ENCODE assay signal across 24 cellular contexts in genomic region chr7:95255691-95256090, GRCh38.
DNase-seq lines count a peak whose midpoint lies in the region; ATAC-seq and TF ChIP-seq lines count a peak whose summit lies in the region.
"Had no signal": no experiment of that assay in that cellular context is flagged by ENCODE, and none has a peak within 500 bp of the region (broad histone marks: within the 10 kb centered on the region; RNA-seq: fewer than 3 reads in every experiment).

No MANE protein-coding gene starts in this region.

- no peak overlapping the region for H2AFZ ChIP-seq in PC-3 (ENCODE audit: low read length)

- BruUV-seq in PC-3 (replicated peaks; lab: Mats Ljungman, UMichigan): no TSS peak

- no peak overlapping the region for H3K4me3 Mint-ChIP-seq in activated T-cell treated with anti-CD3 and anti-CD28 coated beads, Interleukin-2, amount 50 U/mL, for 72 hours
- H3K4me3 Mint-ChIP-seq in activated T-cell treated with anti-CD3 and anti-CD28 coated beads, Interleukin-2, amount 50 U/mL, for 24 hours: no peak overlapping the region
- H3K4me3 Mint-ChIP-seq in activated T-helper 17 cell treated with anti-CD3 and anti-CD28 coated beads, Interleukin-2, amount 50 U/mL, for 72 hours: no peak overlapping the region
- no peak overlapping the region for H3K4me3 Mint-ChIP-seq in stimulated activated effector memory CD8-positive, alpha-beta T cell treated with anti-CD3 and anti-CD28 coated beads, Interleukin-12 subunit alpha, Interleukin-12 subunit beta, amount 100 ng/mL, for 72 hours
- H3K4me3 Mint-ChIP-seq: CD14-positive monocyte; CD4-positive, alpha-beta T cell; CD8-positive, alpha-beta memory T cell; HFFc6 had no signal

- TF ChIP-seq CTCF in PC-3 (conservative IDR thresholded peaks at IDR 0.05; ENCODE audit: low read depth, low read length) (no peak), gastroesophageal sphincter (IDR thresholded peaks at IDR 0.05) (no peak)

- H3K4me1 ChIP-seq in PC-3 (ENCODE audit: insufficient read depth, low read length) (0 out of 2 replicates have a peak, but pooled peaks cover 3% of the 10 kb centered on the region), gastroesophageal sphincter (no peaks in the 10 kb centered on the region)
- H3K4me1 ChIP-seq: BE2C; BLaER1 treated with 17β-estradiol and CSF1 and Interleukin-3, amounts not matched to agents 10 nM and 100 nM; HAP-1 had no signal

- no peaks in the 10 kb centered on the region for H3K27me3 ChIP-seq in PC-3 (ENCODE audit: low read length)
- H3K27me3 ChIP-seq in gastroesophageal sphincter: no peaks in the 10 kb centered on the region
- H3K27me3 ChIP-seq: BE2C; BLaER1 treated with 17β-estradiol and CSF1 and Interleukin-3, amounts not matched to agents 10 nM and 100 nM had no signal

- H3K4me2 ChIP-seq in PC-3 (ENCODE audit: low read length): no peak overlapping the region
- H3K4me2 ChIP-seq: A549; BLaER1 treated with 17β-estradiol and CSF1 and Interleukin-3, amounts not matched to agents 10 nM and 100 nM had no signal

- H3K9me3 Mint-ChIP-seq in activated T-cell treated with anti-CD3 and anti-CD28 coated beads, Interleukin-2, amount 50 U/mL, for 72 hours: no peaks in the 10 kb centered on the region
- no peaks in the 10 kb centered on the region for H3K9me3 Mint-ChIP-seq in activated T-cell treated with anti-CD3 and anti-CD28 coated beads, Interleukin-2, amount 50 U/mL, for 24 hours
- no peaks in the 10 kb centered on the region for H3K9me3 Mint-ChIP-seq in activated T-helper 17 cell treated with anti-CD3 and anti-CD28 coated beads, Interleukin-2, amount 50 U/mL, for 72 hours
- no peaks in the 10 kb centered on the region for H3K9me3 Mint-ChIP-seq in stimulated activated effector memory CD8-positive, alpha-beta T cell treated with anti-CD3 and anti-CD28 coated beads, Interleukin-12 subunit alpha, Interleukin-12 subunit beta, amount 100 ng/mL, for 72 hours
- H3K9me3 Mint-ChIP-seq: CD4-positive, alpha-beta T cell; HFFc6 had no signal

- no peak overlapping the region for H3K27ac Mint-ChIP-seq in activated T-cell treated with anti-CD3 and anti-CD28 coated beads, Interleukin-2, amount 50 U/mL, for 72 hours
- H3K27ac Mint-ChIP-seq in activated T-cell treated with anti-CD3 and anti-CD28 coated beads, Interleukin-2, amount 50 U/mL, for 24 hours: no peak overlapping the region
- H3K27ac Mint-ChIP-seq in activated T-helper 17 cell treated with anti-CD3 and anti-CD28 coated beads, Interleukin-2, amount 50 U/mL, for 72 hours: no peak overlapping the region
- no peak overlapping the region for H3K27ac Mint-ChIP-seq in stimulated activated effector memory CD8-positive, alpha-beta T cell treated with anti-CD3 and anti-CD28 coated beads, Interleukin-12 subunit alpha, Interleukin-12 subunit beta, amount 100 ng/mL, for 72 hours
- H3K27ac Mint-ChIP-seq: CD14-positive monocyte; CD4-positive, alpha-beta T cell; CD8-positive, alpha-beta memory T cell; HFFc6 had no signal

- no peak for TF ChIP-seq POLR2A in gastroesophageal sphincter (IDR thresholded peaks at IDR 0.05)

- intact Hi-C loops in PC-3 (cut with micrococcal nuclease): no loop called here

- peak; percentile 52 to 93 for ATAC-seq in activated T-cell treated with anti-CD3 and anti-CD28 coated beads, Interleukin-2, amount 50 U/mL, for 72 hours (replicated peaks in 1 of 2)
- ATAC-seq in PC-3: peak; percentile 22; the same call in 1 of the 2 replicates
- peak; percentile 26 for ATAC-seq in activated T-helper 17 cell treated with anti-CD3 and anti-CD28 coated beads, Interleukin-2, amount 50 U/mL, for 72 hours (replicated peaks)
- ATAC-seq in stimulated activated effector memory CD8-positive, alpha-beta T cell treated with anti-CD3 and anti-CD28 coated beads, Interleukin-12 subunit alpha, Interleukin-12 subunit beta, amount 100 ng/mL, for 72 hours: peak; percentile 77
- ATAC-seq in gastroesophageal sphincter: no peak
- ATAC-seq: A549, GM12878 had no signal

- no peaks in the 10 kb centered on the region for H3K79me2 ChIP-seq in PC-3 (ENCODE audit: low read length)

- H3K36me3 ChIP-seq in PC-3 (ENCODE audit: low read depth, low read length) (no peaks in the 10 kb centered on the region), gastroesophageal sphincter (peaks cover 0 to 10% of the 10 kb centered on the region in 2 donors)
- H3K36me3 ChIP-seq: BE2C; BLaER1 treated with 17β-estradiol and CSF1 and Interleukin-3, amounts not matched to agents 10 nM and 100 nM; HAP-1 had no signal

- H3K9me3 ChIP-seq in PC-3 (ENCODE audit: low read length) (no peaks in the 10 kb centered on the region), gastroesophageal sphincter (no peaks in the 10 kb centered on the region)
- H3K9me3 ChIP-seq: A549; BE2C; BLaER1 treated with 17β-estradiol and CSF1 and Interleukin-3, amounts not matched to agents 10 nM and 100 nM; HAP-1 had no signal

- no peaks in the 10 kb centered on the region for H4K20me1 ChIP-seq in PC-3 (ENCODE audit: low read length)
- H4K20me1 ChIP-seq: BLaER1 treated with 17β-estradiol and CSF1 and Interleukin-3, amounts not matched to agents 10 nM and 100 nM had no signal

- no peaks in the 10 kb centered on the region for H3F3A ChIP-seq in PC-3 (ENCODE audit: low read length, unreplicated experiment)

- H3K27me3 Mint-ChIP-seq in activated T-cell treated with anti-CD3 and anti-CD28 coated beads, Interleukin-2, amount 50 U/mL, for 72 hours (ENCODE audit: low read depth): peaks cover 20% of the 10 kb centered on the region
- peaks cover 2% of the 10 kb centered on the region for H3K27me3 Mint-ChIP-seq in activated T-cell treated with anti-CD3 and anti-CD28 coated beads, Interleukin-2, amount 50 U/mL, for 24 hours
- peaks cover 3% of the 10 kb centered on the region for H3K27me3 Mint-ChIP-seq in activated T-helper 17 cell treated with anti-CD3 and anti-CD28 coated beads, Interleukin-2, amount 50 U/mL, for 72 hours
- H3K27me3 Mint-ChIP-seq: CD4-positive, alpha-beta T cell had no signal

- no peak for DNase-seq in activated T-cell treated with anti-CD3 and anti-CD28 coated beads, Interleukin-2, amount 50 U/mL, for 72 hours
- DNase-seq in activated T-cell treated with anti-CD3 and anti-CD28 coated beads, Interleukin-2, amount 50 U/mL, for 24 hours: no peak
- DNase-seq in PC-3 (no peak), NCI-H226 (no peak)
- no peak for DNase-seq in stimulated activated effector memory CD8-positive, alpha-beta T cell treated with anti-CD3 and anti-CD28 coated beads, Interleukin-12 subunit alpha, Interleukin-12 subunit beta, amount 100 ng/mL, for 72 hours (ENCODE audit: low spot score in 2 of 2)
- DNase-seq: 8988T; ACHN; AML-193; BE2C; CD4-positive, alpha-beta T cell; CD8-positive, alpha-beta memory T cell; DMS 273 treated with DMSO at 0.1 percent for 48 hours; DMS79; EL; GDM1; GOT3; HFFc6 had no signal

- H3K27ac ChIP-seq in PC-3 (ENCODE audit: low read length) (no peak overlapping the region), gastroesophageal sphincter (no peak overlapping the region)
- H3K27ac ChIP-seq: BLaER1 treated with 17β-estradiol and CSF1 and Interleukin-3, amounts not matched to agents 10 nM and 100 nM had no signal

- CTCF ChIA-PET in PC-3 (lab: Charles Lee): no interaction called here

- no peaks in the 10 kb centered on the region for H3K9me2 ChIP-seq in PC-3 (replicated peaks; ENCODE audit: low read length)

- H3K4me1 Mint-ChIP-seq in activated T-cell treated with anti-CD3 and anti-CD28 coated beads, Interleukin-2, amount 50 U/mL, for 72 hours (ENCODE audit: low read depth): peaks cover 5% of the 10 kb centered on the region
- H3K4me1 Mint-ChIP-seq in activated T-cell treated with anti-CD3 and anti-CD28 coated beads, Interleukin-2, amount 50 U/mL, for 24 hours (ENCODE audit: low read depth): no peaks in the 10 kb centered on the region
- H3K4me1 Mint-ChIP-seq in activated T-helper 17 cell treated with anti-CD3 and anti-CD28 coated beads, Interleukin-2, amount 50 U/mL, for 72 hours: no peaks in the 10 kb centered on the region
- H3K4me1 Mint-ChIP-seq in stimulated activated effector memory CD8-positive, alpha-beta T cell treated with anti-CD3 and anti-CD28 coated beads, Interleukin-12 subunit alpha, Interleukin-12 subunit beta, amount 100 ng/mL, for 72 hours: no peaks in the 10 kb centered on the region
- H3K4me1 Mint-ChIP-seq: CD14-positive monocyte had no signal

- no peaks in the 10 kb centered on the region for H3K36me3 Mint-ChIP-seq in activated T-cell treated with anti-CD3 and anti-CD28 coated beads, Interleukin-2, amount 50 U/mL, for 72 hours (ENCODE audit: insufficient read depth in 2 of 2)
- no peaks in the 10 kb centered on the region for H3K36me3 Mint-ChIP-seq in activated T-cell treated with anti-CD3 and anti-CD28 coated beads, Interleukin-2, amount 50 U/mL, for 24 hours (ENCODE audit: low read depth)
- no peaks in the 10 kb centered on the region for H3K36me3 Mint-ChIP-seq in activated T-helper 17 cell treated with anti-CD3 and anti-CD28 coated beads, Interleukin-2, amount 50 U/mL, for 72 hours (ENCODE audit: low read depth)
- no peaks in the 10 kb centered on the region for H3K36me3 Mint-ChIP-seq in stimulated activated effector memory CD8-positive, alpha-beta T cell treated with anti-CD3 and anti-CD28 coated beads, Interleukin-12 subunit alpha, Interleukin-12 subunit beta, amount 100 ng/mL, for 72 hours
- H3K36me3 Mint-ChIP-seq: CD14-positive monocyte; CD8-positive, alpha-beta memory T cell had no signal

- no peak overlapping the region for H3K9ac ChIP-seq in PC-3 (ENCODE audit: low read length)
- H3K9ac ChIP-seq: BLaER1 treated with 17β-estradiol and CSF1 and Interleukin-3, amounts not matched to agents 10 nM and 100 nM had no signal

- H3K4me3 ChIP-seq in PC-3 (ENCODE audit: low read length) (no peak overlapping the region), gastroesophageal sphincter (no peak overlapping the region)
- H3K4me3 ChIP-seq: A549; BLaER1 treated with 17β-estradiol and CSF1 and Interleukin-3, amounts not matched to agents 10 nM and 100 nM; GM12878; HAP-1 had no signal

- POLR2A ChIA-PET in PC-3 (lab: Charles Lee; ENCODE audit: unreplicated experiment): no interaction called here

- no peak for TF ChIP-seq EP300 in gastroesophageal sphincter (IDR thresholded peaks at IDR 0.05)
